In genomic region chr5:134226441-134227192, GRCh38 we compare ENCODE assay signal across 8 cellular contexts. TPM values are rescaled to one million over a fixed set of nuclear protein-coding genes. Genes with fewer than 3 reads are reported as not detected.
A peak's percentile ranks its signal among the peaks of the same experiment; 100 is the strongest.
DNase-seq lines count a peak whose midpoint lies in the region; ATAC-seq, FAIRE-seq and TF ChIP-seq lines count a peak whose summit lies in the region.

No MANE protein-coding gene starts in this region.

- peaks cover 14% of the 10 kb centered on the region; the same call in 1 of the 2 replicates for H3K36me3 ChIP-seq in PC-9 (ENCODE audit: low read depth)
- H3K36me3 ChIP-seq in bronchial epithelial cell (ENCODE audit: control insufficient read depth, insufficient read depth, low read length) = no peaks in the 10 kb centered on the region
- H3K36me3 ChIP-seq in liver (ENCODE audit: control insufficient read depth in 4 of 4, insufficient read depth in 3 of 4, low read depth in 1 of 4, low read length in 3 of 4) = no peaks in the 10 kb centered on the region

- no peaks in the 10 kb centered on the region for H3K9me2 ChIP-seq in PC-9 (ENCODE audit: insufficient read depth)

- no peaks in the 10 kb centered on the region for H3K9me3 ChIP-seq in PC-9 (ENCODE audit: insufficient read depth, low read depth)
- H3K9me3 ChIP-seq in liver (ENCODE audit: control insufficient read depth in 4 of 4, low read length in 3 of 4) = no peaks in the 10 kb centered on the region

- H3K4me3 ChIP-seq in PC-9 (peak overlapping the region; percentile 79), bronchial epithelial cell (ENCODE audit: low read depth, low read length) (peak overlapping the region; percentile 98), liver (ENCODE audit: low read depth in 1 of 3, low read length in 3 of 3) (peak overlapping the region; percentile 84 to 98 (median 96))

- FAIRE-seq in GM18507 (lab: Jason Lieb, UNC) = no peak
- no peak for FAIRE-seq in bronchial epithelial cell (lab: Jason Lieb, UNC)

- DNase-seq in GM18507 (ENCODE audit: extremely low spot score, insufficient read length, low read depth) = peak; percentile 15
- peak in 1 of 2 experiments; percentile 54 for DNase-seq in PC-9
- DNase-seq in bronchial epithelial cell (ENCODE audit: low read depth) = peak; percentile 20
- DNase-seq in G401 (ENCODE audit: low spot score) = no peak
- DNase-seq in pons (ENCODE audit: low spot score) = no peak

- peak; percentile 15 for ATAC-seq in HG02610 (IDR thresholded peaks at IDR 0.05; ENCODE audit: unreplicated experiment)

- H3F3A ChIP-seq in PC-9 (ENCODE audit: insufficient read depth, low read depth) = peaks cover 20% of the 10 kb centered on the region

- CTCF ChIA-PET in PC-9 (lab: Charles Lee) = interaction anchor here (0.5 kb wide), 1 partner anchor 209 kb away, joined by 3 read pairs; no protein-coding TSS in a partner anchor

- peak overlapping the region; percentile 77 to 86 for H3K9ac ChIP-seq in liver (ENCODE audit: low read depth in 1 of 2, low read length in 2 of 2)

- peaks cover 32% of the 10 kb centered on the region for H4K20me1 ChIP-seq in PC-9 (ENCODE audit: insufficient read depth)

- H3K27ac ChIP-seq in PC-9 (peak overlapping the region; percentile 95), liver (ENCODE audit: low read depth in 1 of 2, low read length in 2 of 2) (peak overlapping the region; percentile 98 to 99), temporal lobe (ENCODE audit: low read depth, low read length) (peak overlapping the region; percentile 95)

- H3K4me2 ChIP-seq in PC-9 = peak overlapping the region; percentile 100

- POLR2A ChIA-PET in PC-9 (lab: Charles Lee; ENCODE audit: unreplicated experiment) = interaction anchor here (0.6 to 1.3 kb wide), 9 partner anchors 22 to 405 kb away, joined by 3 to 25 read pairs (median 7); partner anchors contain the start of gene SKP1

- no peak for TF ChIP-seq CTCF in PC-9 (conservative IDR thresholded peaks at IDR 0.05)
- TF ChIP-seq CTCF in bronchial epithelial cell (IDR thresholded peaks at IDR 0.05; ENCODE audit: insufficient read depth, low read length, severe bottlenecking) = no peak
- no peak for TF ChIP-seq CTCF in liver (IDR thresholded peaks at IDR 0.05; ENCODE audit: low read depth, low read length, missing input control)

- peaks cover 64% of the 10 kb centered on the region for H3K79me2 ChIP-seq in PC-9 (ENCODE audit: low read depth)

- 5% methylated on average over 51 of the region's 51 CpGs for WGBS in liver

- no peak for TF ChIP-seq RAD21 in liver (IDR thresholded peaks at IDR 0.05)

- in situ Hi-C loops in G401 (cut with HindIII; ENCODE audit: low sequenced_read_pairs) = no loop called here

- H3K27me3 ChIP-seq in PC-9 (ENCODE audit: insufficient read depth, low read depth) (no peaks in the 10 kb centered on the region), bronchial epithelial cell (ENCODE audit: control insufficient read depth, insufficient read depth, low read length) (no peaks in the 10 kb centered on the region), liver (ENCODE audit: control insufficient read depth in 4 of 4, insufficient read depth in 4 of 4, low read length in 3 of 4) (no peaks in the 10 kb centered on the region)

- TSS peak; percentile 87 for BruUV-seq in PC-9 (replicated peaks; lab: Mats Ljungman, UMichigan)

- H3K4me1 ChIP-seq in PC-9 (replicated peaks; ENCODE audit: insufficient read depth) (peaks cover 36% of the 10 kb centered on the region), liver (ENCODE audit: control insufficient read depth in 4 of 4, insufficient read depth in 4 of 4, low read length in 3 of 4) (peaks cover 1 to 35% (median 26%) of the 10 kb centered on the region in 4 donors)

- intact Hi-C loops in PC-9 (cut with micrococcal nuclease; ENCODE audit: unreplicated experiment) = loop anchor here (1.0 to 5.0 kb wide), 5 partner anchors 21 to 146 kb away; partner anchors contain the start of genes SKP1 and UBE2B

- H2AFZ ChIP-seq in PC-9 = peak overlapping the region; percentile 92

TF ChIP-seq in liver, 16 proteins besides CTCF, POLR2A, EP300 and RAD21:
- TF ChIP-seq HNF4A (conservative IDR thresholded peaks at IDR 0.05) (no peak), JUND (IDR thresholded peaks at IDR 0.05) (peak in 1 of 2 donors; percentile 20), FOXA1 (IDR thresholded peaks at IDR 0.05) (no peak), TAF1 (conservative IDR thresholded peaks at IDR 0.05) (peak; percentile 14), RXRA (IDR thresholded peaks at IDR 0.05) (peak in 1 of 2 donors; percentile 26), FOXA2 (IDR thresholded peaks at IDR 0.05) (no peak), SP1 (IDR thresholded peaks at IDR 0.05) (peak; percentile 27), ATF3 (IDR thresholded peaks at IDR 0.05) (no peak), YY1 (IDR thresholded peaks at IDR 0.05) (no peak), HNF4G (IDR thresholded peaks at IDR 0.05) (no peak), GABPA (IDR thresholded peaks at IDR 0.05 in 1 of 2, conservative IDR thresholded peaks at IDR 0.05 in 1 of 2) (no peak), NR2F2 (IDR thresholded peaks at IDR 0.05) (peak; percentile 6), EGR1 (IDR thresholded peaks at IDR 0.05; ENCODE audit: low read depth in 2 of 2) (peak in 1 of 2 donors; percentile 37)
- TF ChIP-seq, protein P1, sequence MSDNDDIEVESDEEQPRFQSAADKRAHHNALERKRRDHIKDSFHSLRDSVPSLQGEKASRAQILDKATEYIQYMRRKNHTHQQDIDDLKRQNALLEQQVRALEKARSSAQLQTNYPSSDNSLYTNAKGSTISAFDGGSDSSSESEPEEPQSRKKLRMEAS (IDR thresholded peaks at IDR 0.05) = no peak
- TF ChIP-seq, protein P2, sequence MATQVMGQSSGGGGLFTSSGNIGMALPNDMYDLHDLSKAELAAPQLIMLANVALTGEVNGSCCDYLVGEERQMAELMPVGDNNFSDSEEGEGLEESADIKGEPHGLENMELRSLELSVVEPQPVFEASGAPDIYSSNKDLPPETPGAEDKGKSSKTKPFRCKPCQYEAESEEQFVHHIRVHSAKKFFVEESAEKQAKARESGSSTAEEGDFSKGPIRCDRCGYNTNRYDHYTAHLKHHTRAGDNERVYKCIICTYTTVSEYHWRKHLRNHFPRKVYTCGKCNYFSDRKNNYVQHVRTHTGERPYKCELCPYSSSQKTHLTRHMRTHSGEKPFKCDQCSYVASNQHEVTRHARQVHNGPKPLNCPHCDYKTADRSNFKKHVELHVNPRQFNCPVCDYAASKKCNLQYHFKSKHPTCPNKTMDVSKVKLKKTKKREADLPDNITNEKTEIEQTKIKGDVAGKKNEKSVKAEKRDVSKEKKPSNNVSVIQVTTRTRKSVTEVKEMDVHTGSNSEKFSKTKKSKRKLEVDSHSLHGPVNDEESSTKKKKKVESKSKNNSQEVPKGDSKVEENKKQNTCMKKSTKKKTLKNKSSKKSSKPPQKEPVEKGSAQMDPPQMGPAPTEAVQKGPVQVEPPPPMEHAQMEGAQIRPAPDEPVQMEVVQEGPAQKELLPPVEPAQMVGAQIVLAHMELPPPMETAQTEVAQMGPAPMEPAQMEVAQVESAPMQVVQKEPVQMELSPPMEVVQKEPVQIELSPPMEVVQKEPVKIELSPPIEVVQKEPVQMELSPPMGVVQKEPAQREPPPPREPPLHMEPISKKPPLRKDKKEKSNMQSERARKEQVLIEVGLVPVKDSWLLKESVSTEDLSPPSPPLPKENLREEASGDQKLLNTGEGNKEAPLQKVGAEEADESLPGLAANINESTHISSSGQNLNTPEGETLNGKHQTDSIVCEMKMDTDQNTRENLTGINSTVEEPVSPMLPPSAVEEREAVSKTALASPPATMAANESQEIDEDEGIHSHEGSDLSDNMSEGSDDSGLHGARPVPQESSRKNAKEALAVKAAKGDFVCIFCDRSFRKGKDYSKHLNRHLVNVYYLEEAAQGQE (IDR thresholded peaks at IDR 0.05) = peak; percentile 54
- TF ChIP-seq, protein P3, sequence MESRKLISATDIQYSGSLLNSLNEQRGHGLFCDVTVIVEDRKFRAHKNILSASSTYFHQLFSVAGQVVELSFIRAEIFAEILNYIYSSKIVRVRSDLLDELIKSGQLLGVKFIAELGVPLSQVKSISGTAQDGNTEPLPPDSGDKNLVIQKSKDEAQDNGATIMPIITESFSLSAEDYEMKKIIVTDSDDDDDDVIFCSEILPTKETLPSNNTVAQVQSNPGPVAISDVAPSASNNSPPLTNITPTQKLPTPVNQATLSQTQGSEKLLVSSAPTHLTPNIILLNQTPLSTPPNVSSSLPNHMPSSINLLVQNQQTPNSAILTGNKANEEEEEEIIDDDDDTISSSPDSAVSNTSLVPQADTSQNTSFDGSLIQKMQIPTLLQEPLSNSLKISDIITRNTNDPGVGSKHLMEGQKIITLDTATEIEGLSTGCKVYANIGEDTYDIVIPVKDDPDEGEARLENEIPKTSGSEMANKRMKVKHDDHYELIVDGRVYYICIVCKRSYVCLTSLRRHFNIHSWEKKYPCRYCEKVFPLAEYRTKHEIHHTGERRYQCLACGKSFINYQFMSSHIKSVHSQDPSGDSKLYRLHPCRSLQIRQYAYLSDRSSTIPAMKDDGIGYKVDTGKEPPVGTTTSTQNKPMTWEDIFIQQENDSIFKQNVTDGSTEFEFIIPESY (IDR thresholded peaks at IDR 0.05) = no peak

RNA-seq across cellular contexts. Expression of gene PPP2CA, which starts 0.7 kb away (rescaled TPM):
- total RNA-seq in PC-9 (2021) (146 and 149 TPM in 2 replicates), bronchial epithelial cell (109 and 133 TPM in 2 replicates), liver (10 to 100 TPM; 45.2 to 71.6 TPM), temporal lobe (90.2 TPM)
- polyA plus RNA-seq in liver = 10 to 100 TPM; 43.3 to 64.9 TPM
- 304 and 405 TPM in 2 replicates for total RNA-seq in G401 (2014; rRNA removed; shearing (Covaris generic))

RNA-seq across cellular contexts. Expression of gene SKP1, which starts 49.9 kb away (rescaled TPM):
- total RNA-seq in PC-9 (2021) (335 and 409 TPM in 2 replicates), bronchial epithelial cell (157 and 293 TPM in 2 replicates), liver (100 to 1,000 TPM; 129 to 207 TPM), temporal lobe (186 TPM)
- 100 to 1,000 TPM; 298 to 407 TPM for polyA plus RNA-seq in liver
- 396 and 436 TPM in 2 replicates for total RNA-seq in G401 (2014; rRNA removed; shearing (Covaris generic))

Comparison
In these comparisons a context has a peak if more than half of its experiments do, and no peak if none do; other contexts are left out.
1. DNase-seq: peak in GM18507 (single experiment) and bronchial epithelial cell (single experiment); none in G401 (single experiment) and pons (single experiment).
2. Peak in every context shown above with its lines, with median percentiles within 50 percentile points of each other: H3K27ac ChIP-seq and H3K4me3 ChIP-seq.